Comparison of ENCODE assay signal across 1 cellular context in the genomic region with DNA sequence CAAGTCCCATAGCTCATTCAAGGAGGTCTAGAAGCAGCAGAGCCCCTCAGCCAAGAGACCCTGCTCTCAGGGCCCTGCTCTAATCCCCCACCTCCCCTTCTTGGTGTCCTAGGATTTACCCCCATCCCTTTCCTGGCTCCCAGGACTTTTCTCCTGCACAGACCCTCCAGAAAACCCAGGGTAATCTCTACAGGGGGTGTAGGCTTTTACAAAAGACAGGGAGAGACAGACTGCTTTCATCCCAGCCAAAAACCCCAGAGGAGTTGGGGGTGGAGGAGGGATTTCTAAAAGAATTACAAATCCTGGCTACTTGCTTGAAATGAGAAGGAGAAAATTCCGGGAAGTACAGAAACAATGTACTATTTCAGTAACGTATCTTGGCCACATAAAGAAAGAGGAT.
TF ChIP-seq lines count a peak whose summit lies in the region.

No MANE protein-coding gene starts in this region.

TF ChIP-seq in GM23338, 12 proteins besides CTCF, POLR2A, EP300 and RAD21:
- TF ChIP-seq, protein P1, sequence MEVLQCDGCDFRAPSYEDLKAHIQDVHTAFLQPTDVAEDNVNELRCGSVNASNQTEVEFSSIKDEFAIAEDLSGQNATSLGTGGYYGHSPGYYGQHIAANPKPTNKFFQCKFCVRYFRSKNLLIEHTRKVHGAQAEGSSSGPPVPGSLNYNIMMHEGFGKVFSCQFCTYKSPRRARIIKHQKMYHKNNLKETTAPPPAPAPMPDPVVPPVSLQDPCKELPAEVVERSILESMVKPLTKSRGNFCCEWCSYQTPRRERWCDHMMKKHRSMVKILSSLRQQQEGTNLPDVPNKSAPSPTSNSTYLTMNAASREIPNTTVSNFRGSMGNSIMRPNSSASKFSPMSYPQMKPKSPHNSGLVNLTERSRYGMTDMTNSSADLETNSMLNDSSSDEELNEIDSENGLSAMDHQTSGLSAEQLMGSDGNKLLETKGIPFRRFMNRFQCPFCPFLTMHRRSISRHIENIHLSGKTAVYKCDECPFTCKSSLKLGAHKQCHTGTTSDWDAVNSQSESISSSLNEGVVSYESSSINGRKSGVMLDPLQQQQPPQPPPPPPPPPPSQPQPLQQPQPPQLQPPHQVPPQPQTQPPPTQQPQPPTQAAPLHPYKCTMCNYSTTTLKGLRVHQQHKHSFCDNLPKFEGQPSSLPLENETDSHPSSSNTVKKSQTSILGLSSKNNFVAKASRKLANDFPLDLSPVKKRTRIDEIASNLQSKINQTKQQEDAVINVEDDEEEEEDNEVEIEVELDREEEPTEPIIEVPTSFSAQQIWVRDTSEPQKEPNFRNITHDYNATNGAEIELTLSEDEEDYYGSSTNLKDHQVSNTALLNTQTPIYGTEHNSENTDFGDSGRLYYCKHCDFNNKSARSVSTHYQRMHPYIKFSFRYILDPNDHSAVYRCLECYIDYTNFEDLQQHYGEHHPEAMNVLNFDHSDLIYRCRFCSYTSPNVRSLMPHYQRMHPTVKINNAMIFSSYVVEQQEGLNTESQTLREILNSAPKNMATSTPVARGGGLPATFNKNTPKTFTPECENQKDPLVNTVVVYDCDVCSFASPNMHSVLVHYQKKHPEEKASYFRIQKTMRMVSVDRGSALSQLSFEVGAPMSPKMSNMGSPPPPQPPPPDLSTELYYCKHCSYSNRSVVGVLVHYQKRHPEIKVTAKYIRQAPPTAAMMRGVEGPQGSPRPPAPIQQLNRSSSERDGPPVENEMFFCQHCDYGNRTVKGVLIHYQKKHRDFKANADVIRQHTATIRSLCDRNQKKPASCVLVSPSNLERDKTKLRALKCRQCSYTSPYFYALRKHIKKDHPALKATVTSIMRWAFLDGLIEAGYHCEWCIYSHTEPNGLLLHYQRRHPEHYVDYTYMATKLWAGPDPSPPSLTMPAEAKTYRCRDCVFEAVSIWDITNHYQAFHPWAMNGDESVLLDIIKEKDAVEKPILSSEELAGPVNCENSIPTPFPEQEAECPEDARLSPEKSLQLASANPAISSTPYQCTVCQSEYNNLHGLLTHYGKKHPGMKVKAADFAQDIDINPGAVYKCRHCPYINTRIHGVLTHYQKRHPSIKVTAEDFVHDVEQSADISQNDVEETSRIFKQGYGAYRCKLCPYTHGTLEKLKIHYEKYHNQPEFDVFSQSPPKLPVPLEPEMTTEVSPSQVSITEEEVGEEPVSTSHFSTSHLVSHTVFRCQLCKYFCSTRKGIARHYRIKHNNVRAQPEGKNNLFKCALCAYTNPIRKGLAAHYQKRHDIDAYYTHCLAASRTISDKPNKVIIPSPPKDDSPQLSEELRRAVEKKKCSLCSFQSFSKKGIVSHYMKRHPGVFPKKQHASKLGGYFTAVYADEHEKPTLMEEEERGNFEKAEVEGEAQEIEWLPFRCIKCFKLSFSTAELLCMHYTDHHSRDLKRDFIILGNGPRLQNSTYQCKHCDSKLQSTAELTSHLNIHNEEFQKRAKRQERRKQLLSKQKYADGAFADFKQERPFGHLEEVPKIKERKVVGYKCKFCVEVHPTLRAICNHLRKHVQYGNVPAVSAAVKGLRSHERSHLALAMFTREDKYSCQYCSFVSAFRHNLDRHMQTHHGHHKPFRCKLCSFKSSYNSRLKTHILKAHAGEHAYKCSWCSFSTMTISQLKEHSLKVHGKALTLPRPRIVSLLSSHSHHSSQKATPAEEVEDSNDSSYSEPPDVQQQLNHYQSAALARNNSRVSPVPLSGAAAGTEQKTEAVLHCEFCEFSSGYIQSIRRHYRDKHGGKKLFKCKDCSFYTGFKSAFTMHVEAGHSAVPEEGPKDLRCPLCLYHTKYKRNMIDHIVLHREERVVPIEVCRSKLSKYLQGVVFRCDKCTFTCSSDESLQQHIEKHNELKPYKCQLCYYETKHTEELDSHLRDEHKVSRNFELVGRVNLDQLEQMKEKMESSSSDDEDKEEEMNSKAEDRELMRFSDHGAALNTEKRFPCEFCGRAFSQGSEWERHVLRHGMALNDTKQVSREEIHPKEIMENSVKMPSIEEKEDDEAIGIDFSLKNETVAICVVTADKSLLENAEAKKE (CRISPR knock-in tag; IDR thresholded peaks at IDR 0.05): no peak
- TF ChIP-seq ZNF114 (CRISPR knock-in tag; IDR thresholded peaks at IDR 0.05): no peak
- no peak for TF ChIP-seq POLR2AphosphoS5 (IDR thresholded peaks at IDR 0.05; ENCODE audit: low read depth)
- TF ChIP-seq CREB1 (CRISPR knock-in tag; IDR thresholded peaks at IDR 0.05; ENCODE audit: low read depth): no peak
- TF ChIP-seq NANOG (IDR thresholded peaks at IDR 0.05; ENCODE audit: borderline replicate concordance): no peak
- TF ChIP-seq, protein P2, sequence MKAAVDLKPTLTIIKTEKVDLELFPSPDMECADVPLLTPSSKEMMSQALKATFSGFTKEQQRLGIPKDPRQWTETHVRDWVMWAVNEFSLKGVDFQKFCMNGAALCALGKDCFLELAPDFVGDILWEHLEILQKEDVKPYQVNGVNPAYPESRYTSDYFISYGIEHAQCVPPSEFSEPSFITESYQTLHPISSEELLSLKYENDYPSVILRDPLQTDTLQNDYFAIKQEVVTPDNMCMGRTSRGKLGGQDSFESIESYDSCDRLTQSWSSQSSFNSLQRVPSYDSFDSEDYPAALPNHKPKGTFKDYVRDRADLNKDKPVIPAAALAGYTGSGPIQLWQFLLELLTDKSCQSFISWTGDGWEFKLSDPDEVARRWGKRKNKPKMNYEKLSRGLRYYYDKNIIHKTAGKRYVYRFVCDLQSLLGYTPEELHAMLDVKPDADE (IDR thresholded peaks at IDR 0.05): no peak
- no peak for TF ChIP-seq EZH2phosphoT487 (IDR thresholded peaks at IDR 0.05; ENCODE audit: unreplicated experiment)
- no peak for TF ChIP-seq ZNF331 (CRISPR knock-in tag; IDR thresholded peaks at IDR 0.05; ENCODE audit: low read depth)
- TF ChIP-seq JUNB (IDR thresholded peaks at IDR 0.05; ENCODE audit: unreplicated experiment): no peak
- TF ChIP-seq, protein P3, sequence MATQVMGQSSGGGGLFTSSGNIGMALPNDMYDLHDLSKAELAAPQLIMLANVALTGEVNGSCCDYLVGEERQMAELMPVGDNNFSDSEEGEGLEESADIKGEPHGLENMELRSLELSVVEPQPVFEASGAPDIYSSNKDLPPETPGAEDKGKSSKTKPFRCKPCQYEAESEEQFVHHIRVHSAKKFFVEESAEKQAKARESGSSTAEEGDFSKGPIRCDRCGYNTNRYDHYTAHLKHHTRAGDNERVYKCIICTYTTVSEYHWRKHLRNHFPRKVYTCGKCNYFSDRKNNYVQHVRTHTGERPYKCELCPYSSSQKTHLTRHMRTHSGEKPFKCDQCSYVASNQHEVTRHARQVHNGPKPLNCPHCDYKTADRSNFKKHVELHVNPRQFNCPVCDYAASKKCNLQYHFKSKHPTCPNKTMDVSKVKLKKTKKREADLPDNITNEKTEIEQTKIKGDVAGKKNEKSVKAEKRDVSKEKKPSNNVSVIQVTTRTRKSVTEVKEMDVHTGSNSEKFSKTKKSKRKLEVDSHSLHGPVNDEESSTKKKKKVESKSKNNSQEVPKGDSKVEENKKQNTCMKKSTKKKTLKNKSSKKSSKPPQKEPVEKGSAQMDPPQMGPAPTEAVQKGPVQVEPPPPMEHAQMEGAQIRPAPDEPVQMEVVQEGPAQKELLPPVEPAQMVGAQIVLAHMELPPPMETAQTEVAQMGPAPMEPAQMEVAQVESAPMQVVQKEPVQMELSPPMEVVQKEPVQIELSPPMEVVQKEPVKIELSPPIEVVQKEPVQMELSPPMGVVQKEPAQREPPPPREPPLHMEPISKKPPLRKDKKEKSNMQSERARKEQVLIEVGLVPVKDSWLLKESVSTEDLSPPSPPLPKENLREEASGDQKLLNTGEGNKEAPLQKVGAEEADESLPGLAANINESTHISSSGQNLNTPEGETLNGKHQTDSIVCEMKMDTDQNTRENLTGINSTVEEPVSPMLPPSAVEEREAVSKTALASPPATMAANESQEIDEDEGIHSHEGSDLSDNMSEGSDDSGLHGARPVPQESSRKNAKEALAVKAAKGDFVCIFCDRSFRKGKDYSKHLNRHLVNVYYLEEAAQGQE (IDR thresholded peaks at IDR 0.05; ENCODE audit: unreplicated experiment): no peak
- no peak for TF ChIP-seq STAT1 (IDR thresholded peaks at IDR 0.05; ENCODE audit: unreplicated experiment)
- TF ChIP-seq EZH2 (IDR thresholded peaks at IDR 0.05; ENCODE audit: low read depth, unreplicated experiment): no peak
